Comparison of ENCODE assay signal across 2 cellular contexts in the genomic region with DNA sequence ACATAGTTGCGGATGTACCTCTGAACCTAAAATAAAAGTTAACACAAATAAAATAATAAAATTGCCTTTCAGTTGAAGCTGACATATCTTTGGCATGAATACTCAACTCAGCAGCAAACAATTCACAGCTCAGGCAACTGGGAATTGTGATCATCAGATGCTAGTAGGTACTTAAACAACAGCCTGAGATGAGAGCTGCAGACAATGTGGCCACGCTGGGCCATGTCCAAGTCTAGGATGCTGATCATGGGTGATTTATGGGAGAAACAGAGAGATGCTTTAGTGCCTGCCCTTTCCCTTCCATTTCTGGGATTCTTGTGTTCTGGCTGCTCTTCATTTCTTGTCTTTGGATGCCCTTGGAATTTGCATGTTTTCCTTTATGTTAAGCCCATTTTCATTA.
TF ChIP-seq lines count a peak whose summit lies in the region.

No MANE protein-coding gene starts in this region.

TF ChIP-seq in IMR-90, 13 proteins besides CTCF, POLR2A, EP300 and RAD21:
- TF ChIP-seq CHD1 (IDR thresholded peaks at IDR 0.05; ENCODE audit: low read depth, low read length) (no peak), RCOR1 (IDR thresholded peaks at IDR 0.05; ENCODE audit: insufficient replicate concordance, low read length) (no peak), ELK1 (IDR thresholded peaks at IDR 0.05; ENCODE audit: borderline replicate concordance, low read depth, low read length) (no peak), MAFK (IDR thresholded peaks at IDR 0.05; ENCODE audit: low read depth, low read length) (no peak), CEBPB (IDR thresholded peaks at IDR 0.05; ENCODE audit: low read depth, low read length) (no peak)

TF ChIP-seq in H1, 55 proteins besides CTCF, POLR2A, EP300 and RAD21:
- TF ChIP-seq ATF3 (IDR thresholded peaks at IDR 0.05; ENCODE audit: insufficient read depth, low read depth, low read length) (no peak), TBP (IDR thresholded peaks at IDR 0.05; ENCODE audit: low read depth, low read length) (no peak), SIRT6 (IDR thresholded peaks at IDR 0.05; ENCODE audit: low read length) (no peak), YY1 (IDR thresholded peaks at IDR 0.05; ENCODE audit: low read depth, low read length) (no peak), CTBP2 (IDR thresholded peaks at IDR 0.05; ENCODE audit: borderline replicate concordance, insufficient read depth, insufficient read length, low read length) (no peak), CHD1 (IDR thresholded peaks at IDR 0.05; ENCODE audit: low read depth, low read length) (no peak), BRCA1 (IDR thresholded peaks at IDR 0.05; ENCODE audit: low read depth, low read length) (no peak), NRF1 (IDR thresholded peaks at IDR 0.05; ENCODE audit: low read depth, low read length) (no peak), RFX5 (IDR thresholded peaks at IDR 0.05; ENCODE audit: borderline replicate concordance, low read depth, low read length) (no peak), JUN (IDR thresholded peaks at IDR 0.05; ENCODE audit: low read depth, low read length) (no peak), TEAD4 (IDR thresholded peaks at IDR 0.05; ENCODE audit: low read depth, low read length) (no peak), POLR2AphosphoS5 (IDR thresholded peaks at IDR 0.05; ENCODE audit: low read depth, low read length) (no peak), SP1 (IDR thresholded peaks at IDR 0.05; ENCODE audit: low read depth, low read length) (no peak)
- TF ChIP-seq, protein P1, sequence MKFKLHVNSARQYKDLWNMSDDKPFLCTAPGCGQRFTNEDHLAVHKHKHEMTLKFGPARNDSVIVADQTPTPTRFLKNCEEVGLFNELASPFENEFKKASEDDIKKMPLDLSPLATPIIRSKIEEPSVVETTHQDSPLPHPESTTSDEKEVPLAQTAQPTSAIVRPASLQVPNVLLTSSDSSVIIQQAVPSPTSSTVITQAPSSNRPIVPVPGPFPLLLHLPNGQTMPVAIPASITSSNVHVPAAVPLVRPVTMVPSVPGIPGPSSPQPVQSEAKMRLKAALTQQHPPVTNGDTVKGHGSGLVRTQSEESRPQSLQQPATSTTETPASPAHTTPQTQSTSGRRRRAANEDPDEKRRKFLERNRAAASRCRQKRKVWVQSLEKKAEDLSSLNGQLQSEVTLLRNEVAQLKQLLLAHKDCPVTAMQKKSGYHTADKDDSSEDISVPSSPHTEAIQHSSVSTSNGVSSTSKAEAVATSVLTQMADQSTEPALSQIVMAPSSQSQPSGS (IDR thresholded peaks at IDR 0.05; ENCODE audit: low read length), result no peak
